Comparison of ENCODE assay signal across 1 cellular context in genomic region chr6:167668019-167668753, GRCh38.
TF ChIP-seq lines count a peak whose summit lies in the region.

No MANE protein-coding gene starts in this region.

TF ChIP-seq in HepG2, 621 proteins besides CTCF, POLR2A, EP300 and RAD21 (continued from another document and continues in another):
- TF ChIP-seq ZNF703 (CRISPR knock-in tag; IDR thresholded peaks at IDR 0.05; ENCODE audit: borderline replicate concordance): peak; percentile 96
- no peak; the same call in 1 of the 2 replicates for TF ChIP-seq ZNF558 (CRISPR knock-in tag; IDR thresholded peaks at IDR 0.05; ENCODE audit: borderline replicate concordance)
- TF ChIP-seq ZNF24 (IDR thresholded peaks at IDR 0.05): 0 out of 2 replicates have a peak, but pooled peaks have one; percentile 23
- peak; percentile 87 for TF ChIP-seq JARID2 (CRISPR knock-in tag; IDR thresholded peaks at IDR 0.05; ENCODE audit: insufficient replicate concordance)
- no peak for TF ChIP-seq ZNF841 (CRISPR knock-in tag; IDR thresholded peaks at IDR 0.05; ENCODE audit: borderline replicate concordance)
- TF ChIP-seq SOX13 (IDR thresholded peaks at IDR 0.05): no peak; the same call in none of the 2 replicates
- peak in 1 of 2 experiments; percentile 93; a peak in 2 of 4 replicates for TF ChIP-seq SOX13 (CRISPR knock-in tag; conservative IDR thresholded peaks at IDR 0.05 in 1 of 2, IDR thresholded peaks at IDR 0.05 in 1 of 2)
- no peak for TF ChIP-seq ZNF660 (CRISPR knock-in tag; IDR thresholded peaks at IDR 0.05; ENCODE audit: borderline replicate concordance, low read depth)
- 0 out of 2 replicates have a peak, but pooled peaks have one; percentile 27 for TF ChIP-seq ZNF557 (CRISPR knock-in tag; IDR thresholded peaks at IDR 0.05)
- TF ChIP-seq KMT2A (CRISPR knock-in tag; IDR thresholded peaks at IDR 0.05): no peak; the same call in 1 of the 2 replicates
- peak; percentile 77 for TF ChIP-seq GATAD1 (CRISPR knock-in tag; IDR thresholded peaks at IDR 0.05)
- TF ChIP-seq, protein P1, sequence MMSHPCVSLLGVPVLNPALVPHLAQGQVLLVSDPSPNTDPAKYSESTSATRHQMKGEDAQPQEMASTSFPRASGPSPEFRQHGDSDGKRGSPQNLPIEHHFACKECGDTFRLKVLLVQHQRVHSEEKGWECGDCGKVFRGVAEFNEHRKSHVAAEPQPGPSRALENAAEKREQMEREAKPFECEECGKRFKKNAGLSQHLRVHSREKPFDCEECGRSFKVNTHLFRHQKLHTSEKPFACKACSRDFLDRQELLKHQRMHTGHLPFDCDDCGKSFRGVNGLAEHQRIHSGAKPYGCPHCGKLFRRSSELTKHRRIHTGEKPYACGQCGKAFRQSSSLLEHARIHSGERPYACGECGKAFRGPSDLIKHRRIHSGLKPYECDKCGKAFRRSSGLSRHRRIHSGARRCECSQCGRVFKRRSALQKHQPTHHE (CRISPR knock-in tag; IDR thresholded peaks at IDR 0.05; ENCODE audit: borderline replicate concordance): peak; percentile 96; the same call in 1 of the 2 replicates
- no peak for TF ChIP-seq ZFP62 (CRISPR knock-in tag; IDR thresholded peaks at IDR 0.05)
- TF ChIP-seq ZNF570 (CRISPR knock-in tag; IDR thresholded peaks at IDR 0.05; ENCODE audit: borderline replicate concordance): no peak
- TF ChIP-seq, protein P2, sequence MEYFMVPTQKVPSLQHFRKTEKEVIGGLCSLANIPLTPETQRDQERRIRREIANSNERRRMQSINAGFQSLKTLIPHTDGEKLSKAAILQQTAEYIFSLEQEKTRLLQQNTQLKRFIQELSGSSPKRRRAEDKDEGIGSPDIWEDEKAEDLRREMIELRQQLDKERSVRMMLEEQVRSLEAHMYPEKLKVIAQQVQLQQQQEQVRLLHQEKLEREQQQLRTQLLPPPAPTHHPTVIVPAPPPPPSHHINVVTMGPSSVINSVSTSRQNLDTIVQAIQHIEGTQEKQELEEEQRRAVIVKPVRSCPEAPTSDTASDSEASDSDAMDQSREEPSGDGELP (IDR thresholded peaks at IDR 0.05; ENCODE audit: borderline replicate concordance, low read depth): peak; percentile 99
- TF ChIP-seq FIP1L1 (IDR thresholded peaks at IDR 0.05; ENCODE audit: borderline replicate concordance, insufficient read depth, low read depth, low read length): no peak
- TF ChIP-seq, protein P3, sequence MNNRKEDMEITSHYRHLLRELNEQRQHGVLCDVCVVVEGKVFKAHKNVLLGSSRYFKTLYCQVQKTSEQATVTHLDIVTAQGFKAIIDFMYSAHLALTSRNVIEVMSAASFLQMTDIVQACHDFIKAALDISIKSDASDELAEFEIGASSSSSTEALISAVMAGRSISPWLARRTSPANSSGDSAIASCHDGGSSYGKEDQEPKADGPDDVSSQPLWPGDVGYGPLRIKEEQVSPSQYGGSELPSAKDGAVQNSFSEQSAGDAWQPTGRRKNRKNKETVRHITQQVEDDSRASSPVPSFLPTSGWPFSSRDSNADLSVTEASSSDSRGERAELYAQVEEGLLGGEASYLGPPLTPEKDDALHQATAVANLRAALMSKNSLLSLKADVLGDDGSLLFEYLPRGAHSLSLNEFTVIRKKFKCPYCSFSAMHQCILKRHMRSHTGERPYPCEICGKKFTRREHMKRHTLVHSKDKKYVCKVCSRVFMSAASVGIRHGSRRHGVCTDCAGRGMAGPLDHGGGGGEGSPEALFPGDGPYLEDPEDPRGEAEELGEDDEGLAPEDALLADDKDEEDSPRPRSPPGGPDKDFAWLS (CRISPR knock-in tag; IDR thresholded peaks at IDR 0.05; ENCODE audit: borderline replicate concordance): peak; percentile 6; the same call in 1 of the 2 replicates
- no peak for TF ChIP-seq ZNF720 (CRISPR knock-in tag; IDR thresholded peaks at IDR 0.05)
- TF ChIP-seq KLF11 (CRISPR knock-in tag; IDR thresholded peaks at IDR 0.05): peak; percentile 67; the same call in 1 of the 2 replicates
- 0 out of 2 replicates have a peak, but pooled peaks have one; percentile 15 for TF ChIP-seq GMEB2 (CRISPR knock-in tag; IDR thresholded peaks at IDR 0.05; ENCODE audit: low read depth)
- TF ChIP-seq LRRFIP1 (CRISPR knock-in tag; conservative IDR thresholded peaks at IDR 0.05): no peak
- TF ChIP-seq PCBP1 (IDR thresholded peaks at IDR 0.05; ENCODE audit: borderline replicate concordance, low read depth, low read length): no peak
- TF ChIP-seq ZNF235 (CRISPR knock-in tag; IDR thresholded peaks at IDR 0.05; ENCODE audit: borderline replicate concordance): no peak
- TF ChIP-seq RBFOX2 (IDR thresholded peaks at IDR 0.05; ENCODE audit: low read depth, low read length): 0 out of 2 replicates have a peak, but pooled peaks have one; percentile 45
- TF ChIP-seq ZNF282 (IDR thresholded peaks at IDR 0.05; ENCODE audit: partially characterized antibody): no peak
- TF ChIP-seq ZBTB3 (CRISPR knock-in tag; IDR thresholded peaks at IDR 0.05; ENCODE audit: borderline replicate concordance, low read depth): peak; percentile 93
- no peak for TF ChIP-seq PAF1 (CRISPR knock-in tag; IDR thresholded peaks at IDR 0.05)
- peak; percentile 72; the same call in 1 of the 2 replicates for TF ChIP-seq MIER2 (CRISPR knock-in tag; IDR thresholded peaks at IDR 0.05)
- peak; percentile 63; the same call in 1 of the 2 replicates for TF ChIP-seq ZFP90 (CRISPR knock-in tag; IDR thresholded peaks at IDR 0.05; ENCODE audit: borderline replicate concordance)
- TF ChIP-seq ZFP37 (CRISPR knock-in tag; IDR thresholded peaks at IDR 0.05; ENCODE audit: borderline replicate concordance): peak; percentile 98
- peak; percentile 73; the same call in 1 of the 2 replicates for TF ChIP-seq KLF6 (CRISPR knock-in tag; IDR thresholded peaks at IDR 0.05)
- TF ChIP-seq, protein P4, sequence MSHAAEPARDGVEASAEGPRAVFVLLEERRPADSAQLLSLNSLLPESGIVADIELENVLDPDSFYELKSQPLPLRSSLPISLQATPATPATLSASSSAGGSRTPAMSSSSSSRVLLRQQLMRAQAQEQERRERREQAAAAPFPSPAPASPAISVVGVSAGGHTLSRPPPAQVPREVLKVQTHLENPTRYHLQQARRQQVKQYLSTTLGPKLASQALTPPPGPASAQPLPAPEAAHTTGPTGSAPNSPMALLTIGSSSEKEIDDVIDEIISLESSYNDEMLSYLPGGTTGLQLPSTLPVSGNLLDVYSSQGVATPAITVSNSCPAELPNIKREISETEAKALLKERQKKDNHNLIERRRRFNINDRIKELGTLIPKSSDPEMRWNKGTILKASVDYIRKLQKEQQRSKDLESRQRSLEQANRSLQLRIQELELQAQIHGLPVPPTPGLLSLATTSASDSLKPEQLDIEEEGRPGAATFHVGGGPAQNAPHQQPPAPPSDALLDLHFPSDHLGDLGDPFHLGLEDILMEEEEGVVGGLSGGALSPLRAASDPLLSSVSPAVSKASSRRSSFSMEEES (CRISPR knock-in tag; IDR thresholded peaks at IDR 0.05): peak; percentile 97
- TF ChIP-seq POGZ (CRISPR knock-in tag; IDR thresholded peaks at IDR 0.05): peak; percentile 94
- peak; percentile 65; the same call in 1 of the 2 replicates for TF ChIP-seq YEATS4 (CRISPR knock-in tag; IDR thresholded peaks at IDR 0.05; ENCODE audit: borderline replicate concordance)
- TF ChIP-seq ZNF350 (CRISPR knock-in tag; IDR thresholded peaks at IDR 0.05; ENCODE audit: borderline replicate concordance, low read depth): peak; percentile 100
- TF ChIP-seq, protein P5, sequence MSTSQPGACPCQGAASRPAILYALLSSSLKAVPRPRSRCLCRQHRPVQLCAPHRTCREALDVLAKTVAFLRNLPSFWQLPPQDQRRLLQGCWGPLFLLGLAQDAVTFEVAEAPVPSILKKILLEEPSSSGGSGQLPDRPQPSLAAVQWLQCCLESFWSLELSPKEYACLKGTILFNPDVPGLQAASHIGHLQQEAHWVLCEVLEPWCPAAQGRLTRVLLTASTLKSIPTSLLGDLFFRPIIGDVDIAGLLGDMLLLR (CRISPR knock-in tag; IDR thresholded peaks at IDR 0.05): peak; percentile 71; the same call in 1 of the 2 replicates
- TF ChIP-seq, protein P6, sequence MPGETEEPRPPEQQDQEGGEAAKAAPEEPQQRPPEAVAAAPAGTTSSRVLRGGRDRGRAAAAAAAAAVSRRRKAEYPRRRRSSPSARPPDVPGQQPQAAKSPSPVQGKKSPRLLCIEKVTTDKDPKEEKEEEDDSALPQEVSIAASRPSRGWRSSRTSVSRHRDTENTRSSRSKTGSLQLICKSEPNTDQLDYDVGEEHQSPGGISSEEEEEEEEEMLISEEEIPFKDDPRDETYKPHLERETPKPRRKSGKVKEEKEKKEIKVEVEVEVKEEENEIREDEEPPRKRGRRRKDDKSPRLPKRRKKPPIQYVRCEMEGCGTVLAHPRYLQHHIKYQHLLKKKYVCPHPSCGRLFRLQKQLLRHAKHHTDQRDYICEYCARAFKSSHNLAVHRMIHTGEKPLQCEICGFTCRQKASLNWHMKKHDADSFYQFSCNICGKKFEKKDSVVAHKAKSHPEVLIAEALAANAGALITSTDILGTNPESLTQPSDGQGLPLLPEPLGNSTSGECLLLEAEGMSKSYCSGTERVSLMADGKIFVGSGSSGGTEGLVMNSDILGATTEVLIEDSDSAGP (CRISPR knock-in tag; IDR thresholded peaks at IDR 0.05; ENCODE audit: borderline replicate concordance): peak; percentile 89
- no peak; the same call in 1 of the 2 replicates for TF ChIP-seq FLYWCH1 (CRISPR knock-in tag; IDR thresholded peaks at IDR 0.05)
- TF ChIP-seq ZNF337 (CRISPR knock-in tag; IDR thresholded peaks at IDR 0.05; ENCODE audit: borderline replicate concordance, low read depth): peak; percentile 98
- TF ChIP-seq, protein P7, sequence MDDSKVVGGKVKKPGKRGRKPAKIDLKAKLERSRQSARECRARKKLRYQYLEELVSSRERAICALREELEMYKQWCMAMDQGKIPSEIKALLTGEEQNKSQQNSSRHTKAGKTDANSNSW (CRISPR knock-in tag; IDR thresholded peaks at IDR 0.05; ENCODE audit: borderline replicate concordance): peak; percentile 88; the same call in 1 of the 2 replicates
- no peak for TF ChIP-seq ZBTB1 (CRISPR knock-in tag; IDR thresholded peaks at IDR 0.05; ENCODE audit: borderline replicate concordance)
- TF ChIP-seq SIX1 (CRISPR knock-in tag; IDR thresholded peaks at IDR 0.05; ENCODE audit: borderline replicate concordance): peak; percentile 51; the same call in 1 of the 2 replicates
- TF ChIP-seq LCORL (IDR thresholded peaks at IDR 0.05): peak; percentile 81
- TF ChIP-seq LCORL (CRISPR knock-in tag; IDR thresholded peaks at IDR 0.05): peak; percentile 100
- peak; percentile 54; the same call in 1 of the 2 replicates for TF ChIP-seq TEF (CRISPR knock-in tag; IDR thresholded peaks at IDR 0.05)
- peak; percentile 91 for TF ChIP-seq AKAP8 (CRISPR knock-in tag; IDR thresholded peaks at IDR 0.05)
- no peak for TF ChIP-seq HCFC1 (IDR thresholded peaks at IDR 0.05; ENCODE audit: low read depth, low read length)
- TF ChIP-seq ZFP36L1 (CRISPR knock-in tag; IDR thresholded peaks at IDR 0.05): peak; percentile 99
- TF ChIP-seq NCOA2 (CRISPR knock-in tag; IDR thresholded peaks at IDR 0.05): peak; percentile 88
- TF ChIP-seq SNAI1 (CRISPR knock-in tag; IDR thresholded peaks at IDR 0.05; ENCODE audit: borderline replicate concordance): peak; percentile 98; the same call in 1 of the 2 replicates
- peak; percentile 97 for TF ChIP-seq ZNF296 (CRISPR knock-in tag; conservative IDR thresholded peaks at IDR 0.05)
- TF ChIP-seq THRA (CRISPR knock-in tag; IDR thresholded peaks at IDR 0.05; ENCODE audit: borderline replicate concordance): peak; percentile 82
- peak; percentile 82; the same call in 1 of the 2 replicates for TF ChIP-seq ZNF589 (CRISPR knock-in tag; conservative IDR thresholded peaks at IDR 0.05)
- peak; percentile 91 to 95 for TF ChIP-seq NR2F1 (CRISPR knock-in tag; IDR thresholded peaks at IDR 0.05)
- no peak; the same call in 1 of the 2 replicates for TF ChIP-seq TMF1 (CRISPR knock-in tag; IDR thresholded peaks at IDR 0.05; ENCODE audit: low read depth)
